1 cellular context compared by ENCODE assay signal in genomic region chr5:180291943-180292831, GRCh38.
TF ChIP-seq lines count a peak whose summit lies in the region.

MAPK9 (minus strand) TSS chr5:180292083; CDS start chr5:180280561, 11,522 bp downstream.

TF ChIP-seq in K562, 482 proteins besides CTCF, POLR2A, EP300 and RAD21 (continued from another document and continues in another):
- TF ChIP-seq E4F1 (CRISPR knock-in tag; IDR thresholded peaks at IDR 0.05; ENCODE audit: borderline replicate concordance) (no peak), IRF2 (CRISPR knock-in tag; IDR thresholded peaks at IDR 0.05) (0 out of 2 replicates have a peak, but pooled peaks have one; percentile 58), ZFX (CRISPR knock-in tag; IDR thresholded peaks at IDR 0.05) (peak; percentile 82), MBD2 (IDR thresholded peaks at IDR 0.05; ENCODE audit: borderline replicate concordance, low read depth) (peak; percentile 88), ZNF561 (CRISPR knock-in tag; conservative IDR thresholded peaks at IDR 0.05) (no peak), EGR1 (conservative IDR thresholded peaks at IDR 0.05) (no peak; the same call in none of the 2 replicates), BMI1 (IDR thresholded peaks at IDR 0.05; ENCODE audit: low read length) (no peak), ZNF140 (CRISPR knock-in tag; IDR thresholded peaks at IDR 0.05) (no peak), U2AF1 (optimal IDR thresholded peaks at IDR 0.05; ENCODE audit: low read depth, low read length) (peak; percentile 58), UBTF (IDR thresholded peaks at IDR 0.05; ENCODE audit: borderline replicate concordance in 1 of 2, low read depth in 2 of 2, low read length in 2 of 2) (0 out of 4 replicates have a peak, but pooled peaks of 1 of the 2 experiments have one; percentile 77), FOSL1 (tag; conservative IDR thresholded peaks at IDR 0.05) (0 out of 2 replicates have a peak, but pooled peaks have one; percentile 2), CBX3 (IDR thresholded peaks at IDR 0.05; ENCODE audit: borderline replicate concordance in 1 of 2, low read length in 2 of 2) (no peak), ATF1 (CRISPR knock-in tag; IDR thresholded peaks at IDR 0.05) (no peak), ATF1 (tag; IDR thresholded peaks at IDR 0.05) (peak; percentile 39; the same call in 1 of the 2 replicates), FOS (IDR thresholded peaks at IDR 0.05; ENCODE audit: extremely low read depth, insufficient read length) (peak; percentile 93), CTBP1 (IDR thresholded peaks at IDR 0.05; ENCODE audit: borderline replicate concordance) (peak; percentile 65; the same call in 1 of the 2 replicates), JUN (IDR thresholded peaks at IDR 0.05; ENCODE audit: borderline replicate concordance, low read depth, low read length) (no peak), JUN (CRISPR knock-in tag; IDR thresholded peaks at IDR 0.05; ENCODE audit: borderline replicate concordance) (0 out of 2 replicates have a peak, but pooled peaks have one; percentile 23), CREM (IDR thresholded peaks at IDR 0.05; ENCODE audit: low read depth) (peak; percentile 4), ZNF586 (CRISPR knock-in tag; conservative IDR thresholded peaks at IDR 0.05) (no peak), PHB (CRISPR knock-in tag; IDR thresholded peaks at IDR 0.05) (no peak), POLR2G (IDR thresholded peaks at IDR 0.05; ENCODE audit: low read depth, low read length) (peak; percentile 78), HNRNPL (IDR thresholded peaks at IDR 0.05; ENCODE audit: low read depth, low read length) (0 out of 2 replicates have a peak, but pooled peaks have one; percentile 49), RBFOX2 (IDR thresholded peaks at IDR 0.05; ENCODE audit: low read depth, low read length) (peak; percentile 32), ZBTB11 (CRISPR knock-in tag; IDR thresholded peaks at IDR 0.05) (peak in 1 of 3 experiments; percentile 50; a peak in 1 of 6 replicates), SIRT6 (IDR thresholded peaks at IDR 0.05; ENCODE audit: low read depth, low read length) (no peak), GABPB1 (CRISPR knock-in tag; IDR thresholded peaks at IDR 0.05) (no peak), KAT7 (CRISPR knock-in tag; IDR thresholded peaks at IDR 0.05; ENCODE audit: borderline replicate concordance) (0 out of 2 replicates have a peak, but pooled peaks have one; percentile 27), HDAC1 (IDR thresholded peaks at IDR 0.05) (peak in 1 of 2 experiments; percentile 58; a peak in 1 of 4 replicates), THAP12 (CRISPR knock-in tag; IDR thresholded peaks at IDR 0.05) (peak; percentile 48; the same call in 1 of the 2 replicates), YY1 (IDR thresholded peaks at IDR 0.05; ENCODE audit: borderline replicate concordance in 1 of 3, control insufficient read depth in 1 of 3, extremely low read depth in 1 of 3, insufficient read depth in 3 of 3, insufficient read length in 1 of 3, insufficient replicate concordance in 2 of 3, low read depth in 1 of 3, low read length in 2 of 3) (peak in 1 of 3 experiments; percentile 23), MAZ (CRISPR knock-in tag; conservative IDR thresholded peaks at IDR 0.05 in 1 of 2, IDR thresholded peaks at IDR 0.05 in 1 of 2) (peak in 1 of 2 experiments; percentile 93; a peak in 2 of 4 replicates), CREB1 (IDR thresholded peaks at IDR 0.05) (no peak), CREB1 (CRISPR knock-in tag; IDR thresholded peaks at IDR 0.05) (peak; percentile 40; the same call in 1 of the 2 replicates), SP2 (IDR thresholded peaks at IDR 0.05; ENCODE audit: extremely low read depth, low read depth, low read length, poor library complexity, severe bottlenecking) (peak; percentile 87), KDM2B (CRISPR knock-in tag; IDR thresholded peaks at IDR 0.05) (0 out of 2 replicates have a peak, but pooled peaks have one; percentile 35), TBP (optimal IDR thresholded peaks at IDR 0.05; ENCODE audit: low read depth, low read length) (peak; percentile 40)
- TF ChIP-seq, protein P1, sequence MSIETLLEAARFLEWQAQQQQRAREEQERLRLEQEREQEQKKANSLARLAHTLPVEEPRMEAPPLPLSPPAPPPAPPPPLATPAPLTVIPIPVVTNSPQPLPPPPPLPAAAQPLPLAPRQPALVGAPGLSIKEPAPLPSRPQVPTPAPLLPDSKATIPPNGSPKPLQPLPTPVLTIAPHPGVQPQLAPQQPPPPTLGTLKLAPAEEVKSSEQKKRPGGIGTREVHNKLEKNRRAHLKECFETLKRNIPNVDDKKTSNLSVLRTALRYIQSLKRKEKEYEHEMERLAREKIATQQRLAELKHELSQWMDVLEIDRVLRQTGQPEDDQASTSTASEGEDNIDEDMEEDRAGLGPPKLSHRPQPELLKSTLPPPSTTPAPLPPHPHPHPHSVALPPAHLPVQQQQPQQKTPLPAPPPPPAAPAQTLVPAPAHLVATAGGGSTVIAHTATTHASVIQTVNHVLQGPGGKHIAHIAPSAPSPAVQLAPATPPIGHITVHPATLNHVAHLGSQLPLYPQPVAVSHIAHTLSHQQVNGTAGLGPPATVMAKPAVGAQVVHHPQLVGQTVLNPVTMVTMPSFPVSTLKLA (conservative IDR thresholded peaks at IDR 0.05), result peak in 1 of 2 experiments; percentile 44; a peak in 1 of 4 replicates
- TF ChIP-seq, protein P2, sequence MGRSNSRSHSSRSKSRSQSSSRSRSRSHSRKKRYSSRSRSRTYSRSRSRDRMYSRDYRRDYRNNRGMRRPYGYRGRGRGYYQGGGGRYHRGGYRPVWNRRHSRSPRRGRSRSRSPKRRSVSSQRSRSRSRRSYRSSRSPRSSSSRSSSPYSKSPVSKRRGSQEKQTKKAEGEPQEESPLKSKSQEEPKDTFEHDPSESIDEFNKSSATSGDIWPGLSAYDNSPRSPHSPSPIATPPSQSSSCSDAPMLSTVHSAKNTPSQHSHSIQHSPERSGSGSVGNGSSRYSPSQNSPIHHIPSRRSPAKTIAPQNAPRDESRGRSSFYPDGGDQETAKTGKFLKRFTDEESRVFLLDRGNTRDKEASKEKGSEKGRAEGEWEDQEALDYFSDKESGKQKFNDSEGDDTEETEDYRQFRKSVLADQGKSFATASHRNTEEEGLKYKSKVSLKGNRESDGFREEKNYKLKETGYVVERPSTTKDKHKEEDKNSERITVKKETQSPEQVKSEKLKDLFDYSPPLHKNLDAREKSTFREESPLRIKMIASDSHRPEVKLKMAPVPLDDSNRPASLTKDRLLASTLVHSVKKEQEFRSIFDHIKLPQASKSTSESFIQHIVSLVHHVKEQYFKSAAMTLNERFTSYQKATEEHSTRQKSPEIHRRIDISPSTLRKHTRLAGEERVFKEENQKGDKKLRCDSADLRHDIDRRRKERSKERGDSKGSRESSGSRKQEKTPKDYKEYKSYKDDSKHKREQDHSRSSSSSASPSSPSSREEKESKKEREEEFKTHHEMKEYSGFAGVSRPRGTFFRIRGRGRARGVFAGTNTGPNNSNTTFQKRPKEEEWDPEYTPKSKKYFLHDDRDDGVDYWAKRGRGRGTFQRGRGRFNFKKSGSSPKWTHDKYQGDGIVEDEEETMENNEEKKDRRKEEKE (IDR thresholded peaks at IDR 0.05; ENCODE audit: borderline replicate concordance in 1 of 2, control insufficient read depth in 1 of 2, low read depth in 2 of 2, low read length in 1 of 2), result no peak
- TF ChIP-seq, protein P3, sequence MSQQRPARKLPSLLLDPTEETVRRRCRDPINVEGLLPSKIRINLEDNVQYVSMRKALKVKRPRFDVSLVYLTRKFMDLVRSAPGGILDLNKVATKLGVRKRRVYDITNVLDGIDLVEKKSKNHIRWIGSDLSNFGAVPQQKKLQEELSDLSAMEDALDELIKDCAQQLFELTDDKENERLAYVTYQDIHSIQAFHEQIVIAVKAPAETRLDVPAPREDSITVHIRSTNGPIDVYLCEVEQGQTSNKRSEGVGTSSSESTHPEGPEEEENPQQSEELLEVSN (IDR thresholded peaks at IDR 0.05; ENCODE audit: borderline replicate concordance in 1 of 2, extremely low read depth in 1 of 2, insufficient read depth in 1 of 2, insufficient read length in 1 of 2, low read depth in 1 of 2, low read length in 1 of 2, poor library complexity in 1 of 2, severe bottlenecking in 1 of 2), result peak in 1 of 2 experiments; percentile 43
- TF ChIP-seq, protein P4, sequence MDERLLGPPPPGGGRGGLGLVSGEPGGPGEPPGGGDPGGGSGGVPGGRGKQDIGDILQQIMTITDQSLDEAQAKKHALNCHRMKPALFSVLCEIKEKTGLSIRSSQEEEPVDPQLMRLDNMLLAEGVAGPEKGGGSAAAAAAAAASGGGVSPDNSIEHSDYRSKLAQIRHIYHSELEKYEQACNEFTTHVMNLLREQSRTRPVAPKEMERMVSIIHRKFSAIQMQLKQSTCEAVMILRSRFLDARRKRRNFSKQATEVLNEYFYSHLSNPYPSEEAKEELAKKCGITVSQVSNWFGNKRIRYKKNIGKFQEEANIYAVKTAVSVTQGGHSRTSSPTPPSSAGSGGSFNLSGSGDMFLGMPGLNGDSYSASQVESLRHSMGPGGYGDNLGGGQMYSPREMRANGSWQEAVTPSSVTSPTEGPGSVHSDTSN (CRISPR knock-in tag; IDR thresholded peaks at IDR 0.05; ENCODE audit: low read depth), result peak; percentile 83
- TF ChIP-seq, protein P4 (tag; conservative IDR thresholded peaks at IDR 0.05; ENCODE audit: low read depth), result no peak
